ENCODE assay signal across 11 cellular contexts in the genomic region with DNA sequence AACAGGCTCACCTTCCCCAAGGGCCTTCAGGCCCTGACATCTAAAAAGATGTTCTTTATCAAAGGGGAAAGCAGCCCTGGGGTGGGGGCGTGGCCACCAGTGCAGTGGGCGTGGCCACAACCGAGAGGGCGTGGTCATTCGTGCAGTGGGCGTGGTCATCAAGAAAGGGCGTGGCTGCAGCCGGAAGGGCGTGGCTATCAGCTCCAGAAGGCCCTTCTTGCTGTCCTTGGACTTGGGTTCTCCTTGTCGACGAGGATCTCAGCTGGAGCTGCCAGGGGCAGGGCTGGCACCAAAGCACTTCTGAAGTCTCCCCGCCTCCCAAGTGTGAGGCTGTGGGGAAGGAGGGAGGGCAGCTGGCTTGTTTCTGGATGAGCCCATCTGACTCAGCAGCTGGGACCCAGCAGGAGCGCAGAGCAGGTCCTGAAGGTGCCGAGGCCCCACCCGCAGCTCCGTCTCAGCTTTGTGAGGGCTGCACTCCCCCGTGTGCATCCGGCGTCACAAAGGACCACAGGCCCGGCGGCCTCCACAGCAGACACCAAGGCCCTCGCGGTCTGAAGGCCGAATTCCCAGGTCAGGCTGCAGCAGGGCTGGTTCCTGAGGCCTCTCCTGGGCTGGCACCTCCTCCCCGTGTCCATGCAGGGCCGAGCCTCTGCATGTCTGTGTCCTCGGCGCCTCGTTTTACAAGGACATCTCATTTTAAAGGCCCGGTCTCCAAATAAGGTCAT. TPM values are rescaled to one million over a fixed set of nuclear protein-coding genes. Genes with fewer than 3 reads are reported as not detected.
A peak's percentile ranks its signal among the peaks of the same experiment; 100 is the strongest.
DNase-seq lines count a peak whose midpoint lies in the region; ATAC-seq and TF ChIP-seq lines count a peak whose summit lies in the region.
"Had no signal": no experiment of that assay in that cellular context is flagged by ENCODE, and none has a peak within 500 bp of the region (broad histone marks: within the 10 kb centered on the region; RNA-seq: fewer than 3 reads in every experiment).

No MANE protein-coding gene starts in this region.

- no peak for TF ChIP-seq POLR2A in IMR-90 (IDR thresholded peaks at IDR 0.05; ENCODE audit: low read depth, low read length)

- no peak overlapping the region for H3K56ac ChIP-seq in IMR-90 (ENCODE audit: extremely low read depth, insufficient read depth, low read length)

- peaks cover 4 to 21% (median 5%) of the 10 kb centered on the region in 7 donors for H3K4me1 Mint-ChIP-seq in naive thymus-derived CD4-positive, alpha-beta T cell

- H3K36me3 ChIP-seq in IMR-90 (ENCODE audit: control insufficient read depth, insufficient read depth, low read length) = no peaks in the 10 kb centered on the region
- H3K36me3 ChIP-seq in naive thymus-derived CD4-positive, alpha-beta T cell (ENCODE audit: control insufficient read depth in 2 of 3, insufficient read depth in 3 of 3, low read length in 3 of 3) = peaks cover 0 to 9% (median 0%) of the 10 kb centered on the region in 3 experiments
- no peaks in the 10 kb centered on the region for H3K36me3 ChIP-seq in ascending aorta
- H3K36me3 ChIP-seq: tibial artery had no signal

- H3K9ac ChIP-seq in IMR-90 (ENCODE audit: low read depth, low read length) = no peak overlapping the region

- H4K20me1 ChIP-seq in IMR-90 (ENCODE audit: insufficient read depth, low read length) = peaks cover 8% of the 10 kb centered on the region

- H3K79me1 ChIP-seq in IMR-90 (ENCODE audit: low read depth in 1 of 2, low read length in 2 of 2) = 0 out of 4 replicates have a peak, but pooled peaks cover 0 to 8% of the 10 kb centered on the region in 2 experiments

- H3K18ac ChIP-seq in IMR-90 (ENCODE audit: low read depth, low read length) = no peak overlapping the region

- no peaks in the 10 kb centered on the region for H3K9me3 Mint-ChIP-seq in naive thymus-derived CD4-positive, alpha-beta T cell

- dilution Hi-C loops in IMR-90 (cut with HindIII; ENCODE audit: low sequenced_read_pairs, unreplicated experiment) = no loop called here

- no peak overlapping the region for H2BK15ac ChIP-seq in IMR-90 (ENCODE audit: low read depth, low read length)

- CTCF ChIA-PET in IMR-90 (lab: Yijun Ruan, JAX) = no interaction called here
- CTCF ChIA-PET in naive thymus-derived CD4-positive, alpha-beta T cell (lab: Charles Lee) = no interaction called here
- CTCF ChIA-PET in GM10248 (lab: Yijun Ruan, JAX) = no interaction called here

- DNase-seq in COLO829 (ENCODE audit: low spot score) (peak; percentile 66), IMR-90 (no peak), epidermal melanocyte (ENCODE audit: insufficient read length, low spot score) (no peak), ascending aorta (ENCODE audit: low spot score in 2 of 2) (no peak), GM10248 (ENCODE audit: extremely low spot score) (no peak)
- DNase-seq in activated T-cell treated with anti-CD3 and anti-CD28 coated beads, Interleukin-2, amount 50 U/mL, for 1 hour = peak; percentile 49
- DNase-seq in naive thymus-derived CD4-positive, alpha-beta T cell = peak in 2 of 9 donors; percentile 26 to 58
- DNase-seq: tibial artery had no signal

- no TSS peak for BruUV-seq in IMR-90 (replicated peaks; lab: Mats Ljungman, UMichigan)

- WGBS in IMR-90 (ENCODE audit: extremely low coverage in 2 of 2, insufficient read length in 1 of 2), 2 experiments = 79% methylated on average over 11 of the region's 30 CpGs; no CpG with 5 or more reads in 1 of the 2 experiments

- H2BK20ac ChIP-seq in IMR-90 (ENCODE audit: low read depth, low read length) = no peak overlapping the region

- H2BK120ac ChIP-seq in IMR-90 (ENCODE audit: low read depth, low read length) = no peak overlapping the region

- no peak overlapping the region for H2AK9ac ChIP-seq in IMR-90 (replicated peaks; ENCODE audit: low read depth, low read length, poor library complexity)

- no peak overlapping the region for H2AFZ ChIP-seq in IMR-90 (replicated peaks; ENCODE audit: low read length, poor library complexity)

- no peak overlapping the region for H4K5ac ChIP-seq in IMR-90 (ENCODE audit: low read depth, low read length)

- H3K23ac ChIP-seq in IMR-90 (ENCODE audit: low read depth, low read length) = no peak overlapping the region

- H4K8ac ChIP-seq in IMR-90 (ENCODE audit: low read depth in 2 of 2, low read length in 2 of 2) = no peak overlapping the region

- H3K27me3 ChIP-seq in IMR-90 (ENCODE audit: control insufficient read depth, insufficient read depth, low read length) = peaks cover 4% of the 10 kb centered on the region; the same call in 1 of the 2 replicates
- no peaks in the 10 kb centered on the region for H3K27me3 ChIP-seq in naive thymus-derived CD4-positive, alpha-beta T cell (ENCODE audit: control insufficient read depth in 2 of 2, insufficient read depth in 2 of 2, low read length in 2 of 2)
- no peaks in the 10 kb centered on the region for H3K27me3 ChIP-seq in ascending aorta

- intact Hi-C loops in IMR-90 (cut with micrococcal nuclease) (no loop called here), ascending aorta (cut with DNase I) (no loop called here)
- intact Hi-C loops in naive thymus-derived CD4-positive, alpha-beta T cell (cut with micrococcal nuclease) = no loop called here

- peaks cover 11% of the 10 kb centered on the region for H3K9me1 ChIP-seq in IMR-90 (ENCODE audit: insufficient read depth, low read length)

- H3K36me3 Mint-ChIP-seq in naive thymus-derived CD4-positive, alpha-beta T cell = peaks cover 0 to 3% (median 0%) of the 10 kb centered on the region in 5 donors

- H3K4me3 Mint-ChIP-seq in naive thymus-derived CD4-positive, alpha-beta T cell = no peak overlapping the region

- no peak overlapping the region for H2AK5ac ChIP-seq in IMR-90 (ENCODE audit: low read depth, low read length)

- in situ Hi-C loops in IMR-90 (cut with MboI; ENCODE audit: low sequenced_read_pairs) = no loop called here

- no peak overlapping the region for H4K91ac ChIP-seq in IMR-90 (ENCODE audit: insufficient read depth, low read depth, low read length)

- no peaks in the 10 kb centered on the region for H3K27me3 Mint-ChIP-seq in naive thymus-derived CD4-positive, alpha-beta T cell

- H3K4me1 ChIP-seq in IMR-90 (ENCODE audit: control insufficient read depth, insufficient read depth, low read length) (no peaks in the 10 kb centered on the region), ascending aorta (no peaks in the 10 kb centered on the region)
- H3K4me1 ChIP-seq in naive thymus-derived CD4-positive, alpha-beta T cell (ENCODE audit: control insufficient read depth in 2 of 2, insufficient read depth in 2 of 2, low read length in 2 of 2) = peaks cover 0 to 7% of the 10 kb centered on the region in 2 donors
- H3K4me1 ChIP-seq: tibial artery had no signal

- no peaks in the 10 kb centered on the region for H3K9me3 ChIP-seq in IMR-90 (ENCODE audit: control insufficient read depth, insufficient read depth, low read length)
- no peaks in the 10 kb centered on the region for H3K9me3 ChIP-seq in naive thymus-derived CD4-positive, alpha-beta T cell (ENCODE audit: control insufficient read depth in 2 of 3, low read length in 3 of 3)
- H3K9me3 ChIP-seq in ascending aorta = no peaks in the 10 kb centered on the region
- H3K9me3 ChIP-seq: tibial artery had no signal

- POLR2A ChIA-PET in IMR-90 (lab: Charles Lee; ENCODE audit: unreplicated experiment) (no interaction called here), GM10248 (lab: Yijun Ruan, JAX) (no interaction called here)
- POLR2A ChIA-PET in naive thymus-derived CD4-positive, alpha-beta T cell (lab: Charles Lee) = interaction anchor here (1.0 kb wide), 1 partner anchor 10 kb away, joined by 3 read pairs; no protein-coding TSS in a partner anchor

- no peak for TF ChIP-seq RAD21 in IMR-90 (IDR thresholded peaks at IDR 0.05; ENCODE audit: low read length)

- peak; percentile 32; the same call in 1 of the 2 replicates for ATAC-seq in IMR-90 (ENCODE audit: low read depth)
- ATAC-seq in naive thymus-derived CD4-positive, alpha-beta T cell = peak; percentile 64
- ATAC-seq in HG02678 (IDR thresholded peaks at IDR 0.05; ENCODE audit: unreplicated experiment) = no peak
- ATAC-seq: left lobe of liver had no signal

- no peak overlapping the region for H3K4ac ChIP-seq in IMR-90 (ENCODE audit: low read depth, low read length)

- no peak overlapping the region for H3K27ac Mint-ChIP-seq in naive thymus-derived CD4-positive, alpha-beta T cell

- no peak overlapping the region for H3K4me2 ChIP-seq in IMR-90 (ENCODE audit: low read depth, low read length)

- H2BK5ac ChIP-seq in IMR-90 (ENCODE audit: low read depth, low read length, poor library complexity, severe bottlenecking) = no peak overlapping the region

- TF ChIP-seq CTCF in IMR-90 (conservative IDR thresholded peaks at IDR 0.05; ENCODE audit: low read depth, low read length) = no peak
- no peak for TF ChIP-seq CTCF in ascending aorta (IDR thresholded peaks at IDR 0.05)
- TF ChIP-seq CTCF in GM10248 (IDR thresholded peaks at IDR 0.05; ENCODE audit: control extremely low read depth, extremely low read depth, low read depth, missing control alignments) = no peak

- H3K4me3 ChIP-seq in IMR-90 (ENCODE audit: insufficient read depth, low read depth, low read length) (no peak overlapping the region), ascending aorta (no peak overlapping the region)
- H3K4me3 ChIP-seq in naive thymus-derived CD4-positive, alpha-beta T cell (ENCODE audit: low read length) = no peak overlapping the region
- H3K4me3 ChIP-seq: tibial artery had no signal

- H3K27ac ChIP-seq in IMR-90 (ENCODE audit: insufficient read depth, low read length) (no peak overlapping the region), ascending aorta (no peak overlapping the region)
- H3K27ac ChIP-seq in naive thymus-derived CD4-positive, alpha-beta T cell (ENCODE audit: low read depth, low read length) = no peak overlapping the region
- H3K27ac ChIP-seq: tibial artery had no signal

- no peak overlapping the region for H3K14ac ChIP-seq in IMR-90 (replicated peaks; ENCODE audit: low read depth, low read length)

TF ChIP-seq in IMR-90, 13 proteins besides CTCF, POLR2A, EP300 and RAD21 (continues in another document):
- TF ChIP-seq RCOR1 (IDR thresholded peaks at IDR 0.05; ENCODE audit: insufficient replicate concordance, low read length) = no peak
- TF ChIP-seq SMC3 (IDR thresholded peaks at IDR 0.05; ENCODE audit: low read depth, low read length) = no peak
- TF ChIP-seq MXI1 (IDR thresholded peaks at IDR 0.05; ENCODE audit: borderline replicate concordance, low read depth, low read length) = no peak
- no peak for TF ChIP-seq RFX5 (IDR thresholded peaks at IDR 0.05; ENCODE audit: low read depth, low read length)
- TF ChIP-seq BHLHE40 (IDR thresholded peaks at IDR 0.05; ENCODE audit: low read depth, low read length) = no peak
- TF ChIP-seq CHD1 (IDR thresholded peaks at IDR 0.05; ENCODE audit: low read depth, low read length) = no peak
- TF ChIP-seq NFE2L2 (IDR thresholded peaks at IDR 0.05; ENCODE audit: low read depth, low read length) = no peak
- TF ChIP-seq MAFK (IDR thresholded peaks at IDR 0.05; ENCODE audit: low read depth, low read length) = no peak

RNA-seq across cellular contexts. Expression of a gene that starts 12.8 kb away (rescaled TPM):
- total RNA-seq in IMR-90 (2012; rRNA removed) (0.56 and 0.90 TPM in 2 replicates), ascending aorta (2.2 TPM)
- 0.89 and 1.1 TPM in 2 replicates for polyA plus RNA-seq in IMR-90 (2012; rRNA removed)
- 0.63 and 1.4 TPM in 2 replicates for polyA plus RNA-seq in IMR-90 (2012; cell fraction: cytosol; rRNA removed)
- 0.84 and 1.3 TPM in 2 replicates for polyA plus RNA-seq in IMR-90 (2012; cell fraction: nucleus; rRNA removed; ENCODE audit: low replicate concordance)
- total RNA-seq in naive thymus-derived CD4-positive, alpha-beta T cell = 10 to 100 TPM; 14.1 to 18.4 (median 15.1) TPM
- 1 to 10 TPM; 5.9 to 7.9 TPM for polyA plus RNA-seq in naive thymus-derived CD4-positive, alpha-beta T cell
- total RNA-seq: RPMI7951 had no signal

Comparison
In these comparisons a context has a peak if more than half of its experiments do, and no peak if none do; other contexts are left out.
1. DNase-seq: peak in COLO829 (single experiment) and activated T-cell treated with anti-CD3 and anti-CD28 coated beads, Interleukin-2, amount 50 U/mL, for 1 hour (single experiment); none in IMR-90 (single experiment), epidermal melanocyte (single experiment), ascending aorta (0 of 2) and GM10248 (single experiment).